Comparison of ENCODE assay signal across 8 cellular contexts in the genomic region with DNA sequence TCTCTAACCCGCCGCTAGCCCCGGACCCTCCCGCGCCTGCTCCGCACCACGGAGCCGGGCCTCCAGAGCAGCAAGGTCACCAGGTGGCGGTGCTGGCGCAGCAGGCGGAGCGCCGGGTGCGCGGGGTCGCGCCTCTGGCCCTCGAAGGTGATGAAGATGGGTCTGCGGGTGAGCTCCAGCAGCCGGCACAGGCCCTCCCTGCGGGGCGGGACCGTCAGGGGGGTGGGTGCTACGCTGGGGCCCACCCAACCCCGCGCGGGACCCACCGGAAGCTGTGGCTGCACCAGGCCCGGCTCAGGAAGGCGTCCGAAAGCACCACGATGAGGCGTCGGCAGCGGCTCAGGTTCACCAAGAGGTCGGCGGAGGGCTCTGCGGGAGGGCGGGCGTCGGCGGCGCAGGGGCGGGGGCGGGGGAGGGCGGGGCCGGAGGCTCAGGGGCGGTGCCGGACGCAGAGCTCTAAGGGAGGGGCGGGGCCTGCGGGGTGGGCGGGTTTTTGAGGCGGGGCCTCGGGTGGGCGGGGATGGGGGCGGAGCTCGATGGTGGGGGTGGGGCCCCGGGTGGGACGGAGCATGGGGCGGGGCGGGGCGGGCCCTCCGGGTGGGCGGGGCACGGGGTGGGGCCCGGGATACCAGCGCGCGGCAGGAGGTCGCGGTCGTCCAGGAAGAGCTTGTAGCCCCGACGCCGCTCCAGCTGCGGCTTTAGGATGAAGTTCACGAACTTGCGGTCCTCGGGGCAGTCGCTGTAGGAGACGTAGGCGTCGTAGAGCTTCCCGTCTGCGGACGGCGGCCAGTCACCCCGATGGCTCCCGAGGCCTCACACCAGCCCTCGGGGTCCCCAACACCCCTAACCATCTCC. TPM values are rescaled to one million over a fixed set of nuclear protein-coding genes. Genes with fewer than 3 reads are reported as not detected.
DNase-seq lines count a peak whose midpoint lies in the region; ATAC-seq and TF ChIP-seq lines count a peak whose summit lies in the region.

No MANE protein-coding gene starts in this region.

- CTCF ChIA-PET in activated naive CD4-positive, alpha-beta T cell treated with anti-CD3 and anti-CD28 coated beads, Interleukin-2, amount 10 ng/mL, durations not matched to agents 7 days and 5 days (lab: Charles Lee): interaction anchor here (0.9 to 3.0 kb wide), 8 partner anchors 8 to 117 kb away, joined by 3 to 18 read pairs (median 4); a partner anchor contains a TSS

- H3K27ac ChIP-seq in ACC112 (ENCODE audit: low read depth, low read length) (no peak overlapping the region), SJSA1 (no peak overlapping the region), cardiac muscle cell (no peak overlapping the region), uterus (peak overlapping the region; percentile 52)

- peak overlapping the region; percentile 84 for H2AFZ ChIP-seq in ACC112 (ENCODE audit: low read length, unreplicated experiment)

- TF ChIP-seq POLR2A in uterus (IDR thresholded peaks at IDR 0.05): no peak

- H3K27ac Mint-ChIP-seq in activated naive CD4-positive, alpha-beta T cell treated with anti-CD3 and anti-CD28 coated beads, Interleukin-2, amount 10 ng/mL, durations not matched to agents 7 days and 5 days: peak overlapping the region; percentile 73

- H3K9me3 ChIP-seq in SJSA1 (replicated peaks) (no peaks in the 10 kb centered on the region), cardiac muscle cell (ENCODE audit: low read depth) (no peaks in the 10 kb centered on the region), uterus (no peaks in the 10 kb centered on the region)

- peak overlapping the region; percentile 85 for H3K4me3 ChIP-seq in ACC112 (ENCODE audit: low read depth, low read length)
- peak overlapping the region; percentile 27 for H3K4me3 ChIP-seq in SJSA1
- peak overlapping the region; percentile 30 for H3K4me3 ChIP-seq in cardiac muscle cell
- peak overlapping the region; percentile 48 to 53 for H3K4me3 ChIP-seq in uterus

- peaks cover 12% of the 10 kb centered on the region for H3K4me1 Mint-ChIP-seq in activated naive CD4-positive, alpha-beta T cell treated with anti-CD3 and anti-CD28 coated beads, Interleukin-2, amount 10 ng/mL, durations not matched to agents 7 days and 5 days

- H3K4me1 ChIP-seq in ACC112 (ENCODE audit: control insufficient read depth, insufficient read depth, low read length, unreplicated experiment) (no peaks in the 10 kb centered on the region), SJSA1 (replicated peaks) (0 out of 2 replicates have a peak, but pooled peaks cover 3% of the 10 kb centered on the region), cardiac muscle cell (ENCODE audit: low read depth) (no peaks in the 10 kb centered on the region), uterus (peaks cover 0 to 7% of the 10 kb centered on the region in 2 donors)

- TF ChIP-seq CTCF in cardiac muscle cell (IDR thresholded peaks at IDR 0.05; ENCODE audit: low read depth, low read length) (peak; percentile 11), uterus (IDR thresholded peaks at IDR 0.05) (peak in 2 of 4 experiments; percentile 22 to 26)

- peaks cover 5% of the 10 kb centered on the region for H3K36me3 Mint-ChIP-seq in activated naive CD4-positive, alpha-beta T cell treated with anti-CD3 and anti-CD28 coated beads, Interleukin-2, amount 10 ng/mL, durations not matched to agents 7 days and 5 days

- no peaks in the 10 kb centered on the region for H3K27me3 Mint-ChIP-seq in activated naive CD4-positive, alpha-beta T cell treated with anti-CD3 and anti-CD28 coated beads, Interleukin-2, amount 10 ng/mL, durations not matched to agents 7 days and 5 days

- intact Hi-C loops in uterus (cut with DNase I; ENCODE audit: low total_unique reads): no loop called here

- no peaks in the 10 kb centered on the region for H3K9me3 Mint-ChIP-seq in activated naive CD4-positive, alpha-beta T cell treated with anti-CD3 and anti-CD28 coated beads, Interleukin-2, amount 10 ng/mL, durations not matched to agents 7 days and 5 days

- H3K27me3 ChIP-seq in ACC112 (ENCODE audit: insufficient read depth, low read length) (no peaks in the 10 kb centered on the region), SJSA1 (replicated peaks) (peaks cover 9% of the 10 kb centered on the region; the same call in 1 of the 2 replicates), cardiac muscle cell (no peaks in the 10 kb centered on the region), uterus (no peaks in the 10 kb centered on the region)

- peak in 1 of 2 experiments; percentile 61 for DNase-seq in SJSA1 (ENCODE audit: low read depth in 1 of 2, low spot score in 2 of 2)
- peak; percentile 95 for DNase-seq in activated naive CD4-positive, alpha-beta T cell treated with anti-CD3 and anti-CD28 coated beads, Interleukin-2, amount 10 ng/mL, durations not matched to agents 7 days and 5 days
- DNase-seq in cardiac muscle cell (ENCODE audit: low read depth in 1 of 2, low spot score in 1 of 2): peak; percentile 84 to 90
- peak; percentile 57 for DNase-seq in putamen (ENCODE audit: low spot score)
- DNase-seq in uterus: peak; percentile 74 to 76

- no peaks in the 10 kb centered on the region for H3K79me2 ChIP-seq in ACC112 (ENCODE audit: control insufficient read depth, insufficient read depth, low read length, unreplicated experiment)

- peak overlapping the region; percentile 15 for H3K4me3 Mint-ChIP-seq in activated naive CD4-positive, alpha-beta T cell treated with anti-CD3 and anti-CD28 coated beads, Interleukin-2, amount 10 ng/mL, durations not matched to agents 7 days and 5 days

- H3K36me3 ChIP-seq in ACC112 (ENCODE audit: insufficient read depth, low read length): no peaks in the 10 kb centered on the region
- no peaks in the 10 kb centered on the region for H3K36me3 ChIP-seq in SJSA1
- H3K36me3 ChIP-seq in cardiac muscle cell: no peaks in the 10 kb centered on the region
- no peaks in the 10 kb centered on the region for H3K36me3 ChIP-seq in uterus

- ATAC-seq in GM19035 (IDR thresholded peaks at IDR 0.05; ENCODE audit: unreplicated experiment) (peak; percentile 68), HG03457 (IDR thresholded peaks at IDR 0.05; ENCODE audit: unreplicated experiment) (peak; percentile 58)

RNA-seq across cellular contexts. Expression of a gene that starts 7.8 kb away (rescaled TPM):
- total RNA-seq in SJSA1 (2014; rRNA removed; shearing (Covaris generic)): 3.3 and 8.6 TPM in 2 replicates
- total RNA-seq in cardiac muscle cell (45.6 and 69.5 TPM in 2 replicates), uterus (10 to 100 TPM; 13.3 to 61.5 (median 38.4) TPM)
- polyA plus RNA-seq in cardiac muscle cell: 35.7 and 46.8 TPM in 2 replicates

RNA-seq across cellular contexts. Expression of a gene that starts 13.0 kb away (rescaled TPM):
- 1.9 and 5.7 TPM in 2 replicates for total RNA-seq in SJSA1 (2014; rRNA removed; shearing (Covaris generic))
- total RNA-seq in cardiac muscle cell: 0.09 and 0.70 TPM in 2 replicates
- polyA plus RNA-seq in cardiac muscle cell: 0.57 TPM in 1 of 2 replicates, not detected in the other
- 1 to 10 TPM in 2 of 4 donors, under 1 TPM in 1, not detected in 1; 0.46 to 5.1 (median 1.5) TPM for total RNA-seq in uterus

RNA-seq across cellular contexts. Expression of a gene that starts 34.8 kb away (rescaled TPM):
- not detected in 2 replicates for total RNA-seq in SJSA1 (2014; rRNA removed; shearing (Covaris generic))
- 0.51 TPM in 1 of 2 replicates, not detected in the other for total RNA-seq in cardiac muscle cell
- 0.23 and 1.2 TPM in 2 replicates for polyA plus RNA-seq in cardiac muscle cell
- total RNA-seq in uterus: 1 to 10 TPM in 2 of 4 donors, under 1 TPM in 2; 0.59 to 8.2 (median 1.1) TPM

RNA-seq across cellular contexts. Expression of a gene that starts 37.7 kb away (rescaled TPM):
- total RNA-seq in SJSA1 (2014; rRNA removed; shearing (Covaris generic)): not detected in 2 replicates
- 77.4 and 94.4 TPM in 2 replicates for total RNA-seq in cardiac muscle cell
- 35.8 and 44.1 TPM in 2 replicates for polyA plus RNA-seq in cardiac muscle cell
- 10 to 100 TPM in 2 of 4 donors, 1 to 10 TPM in 2; 1.8 to 39.7 (median 19.9) TPM for total RNA-seq in uterus

RNA-seq across cellular contexts. Expression of a gene that starts 43.1 kb away (rescaled TPM):
- total RNA-seq in SJSA1 (2014; rRNA removed; shearing (Covaris generic)): 11.5 and 18.3 TPM in 2 replicates
- total RNA-seq in cardiac muscle cell (178 and 202 TPM in 2 replicates), uterus (10 to 100 TPM; 20.7 to 43.7 (median 22.8) TPM)
- polyA plus RNA-seq in cardiac muscle cell: 69.6 and 83.1 TPM in 2 replicates

Comparison
In these comparisons a context has a peak if more than half of its experiments do, and no peak if none do; other contexts are left out.
1. H3K27ac ChIP-seq: peak in uterus (2 of 2); none in ACC112 (single experiment), SJSA1 (single experiment) and cardiac muscle cell (single experiment).
2. H3K4me3 ChIP-seq: peak in every context shown above with its lines; median percentile 85 in ACC112; 50 in uterus; 30 in cardiac muscle cell; 27 in SJSA1.